22 cellular contexts compared by ENCODE assay signal in the genomic region with DNA sequence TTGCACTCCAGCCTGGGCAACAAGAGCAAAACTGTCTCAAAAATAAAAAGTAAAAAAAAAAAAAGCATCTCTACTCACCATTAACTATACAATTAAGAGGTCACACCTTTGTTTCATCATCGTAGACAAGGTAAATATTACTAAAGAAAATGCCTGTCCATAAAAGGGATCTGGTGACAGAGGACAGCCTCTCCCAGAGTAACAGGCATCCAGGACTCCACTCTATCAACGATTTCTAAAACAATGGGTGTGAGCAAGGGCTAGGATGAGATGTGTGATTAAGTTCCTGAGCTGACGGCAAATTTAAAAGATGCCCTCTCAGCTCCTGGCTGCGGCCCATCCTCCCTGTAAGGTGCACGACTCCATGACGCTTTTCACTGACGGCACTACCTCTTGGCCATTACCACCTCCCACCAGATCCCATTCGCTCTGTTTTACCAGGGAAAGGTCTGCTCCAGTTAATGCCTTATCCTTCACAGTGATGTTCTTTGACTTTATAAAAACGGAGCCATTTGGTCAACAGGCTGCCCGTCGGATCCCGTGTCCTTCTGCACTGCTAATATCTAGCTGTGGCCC. TPM values are rescaled to one million over a fixed set of nuclear protein-coding genes. Genes with fewer than 3 reads are reported as not detected.
DNase-seq lines count a peak whose midpoint lies in the region; ATAC-seq and TF ChIP-seq lines count a peak whose summit lies in the region.
"Had no signal": no experiment of that assay in that cellular context is flagged by ENCODE, and none has a peak within 500 bp of the region (broad histone marks: within the 10 kb centered on the region; RNA-seq: fewer than 3 reads in every experiment).

No MANE protein-coding gene starts in this region.

- H2AFZ ChIP-seq in hepatocyte, result no peak overlapping the region

- peak overlapping the region; percentile 78 for H3K4me3 Mint-ChIP-seq in activated T-cell treated with anti-CD3 and anti-CD28 coated beads, Interleukin-2, amount 50 U/mL, for 24 hours
- peak overlapping the region; percentile 78 for H3K4me3 Mint-ChIP-seq in CD8-positive, alpha-beta T cell
- H3K4me3 Mint-ChIP-seq in T-cell, result peak overlapping the region; percentile 80 to 92 (median 80)
- H3K4me3 Mint-ChIP-seq: HFFc6 had no signal

- no peaks in the 10 kb centered on the region for H3K79me2 ChIP-seq in hepatocyte

- H3K27me3 Mint-ChIP-seq in activated T-cell treated with anti-CD3 and anti-CD28 coated beads, Interleukin-2, amount 50 U/mL, for 24 hours, result peaks cover 32% of the 10 kb centered on the region
- H3K27me3 Mint-ChIP-seq in CD8-positive, alpha-beta T cell (ENCODE audit: low read depth), result peaks cover 20% of the 10 kb centered on the region
- H3K27me3 Mint-ChIP-seq in T-cell, result peaks cover 12% of the 10 kb centered on the region in 2 donors

- CTCF ChIA-PET in CD8-positive, alpha-beta T cell (lab: Charles Lee), result interaction anchor here (1.7 to 1.8 kb wide), 2 partner anchors 11 to 27 kb away, joined by 3 to 6 read pairs; no protein-coding TSS in a partner anchor
- CTCF ChIA-PET in T-cell (lab: Charles Lee), result interaction anchor here in 1 of 2 donors (1.2 kb wide), 1 partner anchor 27 kb away, joined by 4 read pairs; no protein-coding TSS in a partner anchor

- no peaks in the 10 kb centered on the region for H3K9me2 ChIP-seq in hepatocyte (replicated peaks; ENCODE audit: insufficient read depth)

- WGBS in hepatocyte (ENCODE audit: low lambda C conversion rate, missing lambda C conversion rate), result 90% methylated on average over 12 of the region's 12 CpGs

- ATAC-seq in CD8-positive, alpha-beta T cell, result no peak
- ATAC-seq in T-cell (replicated peaks in 1 of 4) (no peak), HG03025 (IDR thresholded peaks at IDR 0.05; ENCODE audit: low FRiP score, unreplicated experiment) (no peak)

- no peaks in the 10 kb centered on the region for H4K20me1 ChIP-seq in hepatocyte (ENCODE audit: insufficient read depth, poor library complexity, severe bottlenecking)

- H3K9me3 ChIP-seq in CD8-positive, alpha-beta T cell (ENCODE audit: low read length), result no peaks in the 10 kb centered on the region
- H3K9me3 ChIP-seq in hepatocyte (ENCODE audit: low read depth), result no peaks in the 10 kb centered on the region

- no peak overlapping the region for H3K4me3 ChIP-seq in CD8-positive, alpha-beta T cell (ENCODE audit: low read depth, low read length)
- no peak overlapping the region for H3K4me3 ChIP-seq in hepatocyte
- H3K4me3 ChIP-seq: MG63 had no signal

- POLR2A ChIA-PET in CD8-positive, alpha-beta T cell (lab: Charles Lee), result interaction anchor here (0.7 to 1.8 kb wide), 2 partner anchors 10 to 41 kb away, joined by 4 to 14 read pairs; no protein-coding TSS in a partner anchor
- POLR2A ChIA-PET in T-cell (lab: Charles Lee), result no interaction called here

- no peak overlapping the region for H3K27ac Mint-ChIP-seq in activated T-cell treated with anti-CD3 and anti-CD28 coated beads, Interleukin-2, amount 50 U/mL, for 24 hours
- no peak overlapping the region for H3K27ac Mint-ChIP-seq in CD8-positive, alpha-beta T cell
- H3K27ac Mint-ChIP-seq in T-cell, result peak overlapping the region; percentile 88 to 95
- H3K27ac Mint-ChIP-seq: HFFc6 had no signal

- no peak for DNase-seq in activated T-cell treated with anti-CD3 and anti-CD28 coated beads, Interleukin-2, amount 50 U/mL, for 24 hours
- DNase-seq in activated T-cell treated with anti-CD3 and anti-CD28 coated beads for 4 hours, result no peak
- no peak for DNase-seq in CD8-positive, alpha-beta T cell
- DNase-seq in T-cell, result no peak
- DNase-seq in hepatocyte (ENCODE audit: low spot score), result no peak
- no peak for DNase-seq in DMS79 (lab: John Stamatoyannopoulos, UW)
- no peak for DNase-seq in cerebellar nuclear complex (lab: John Stamatoyannopoulos, UW)
- DNase-seq: C1 segment of cervical spinal cord, Calu3, DMS79 treated with DMSO at 0.1 percent for 48 hours, HFFc6, KBM-7, MG63, NCI-H1092 treated with DMSO at 0.1 percent for 48 hours, NCI-H1694, NCI-H2171, SIG-M5 had no signal

- H3K4me2 ChIP-seq in hepatocyte, result no peak overlapping the region

- H3K9me3 Mint-ChIP-seq in activated T-cell treated with anti-CD3 and anti-CD28 coated beads, Interleukin-2, amount 50 U/mL, for 24 hours, result no peaks in the 10 kb centered on the region
- peaks cover 7% of the 10 kb centered on the region for H3K9me3 Mint-ChIP-seq in CD8-positive, alpha-beta T cell
- H3K9me3 Mint-ChIP-seq in T-cell, result peaks cover 0 to 23% (median 3%) of the 10 kb centered on the region in 3 donors

- intact Hi-C loops in CD8-positive, alpha-beta T cell (cut with DNase I, micrococcal nuclease), result loop anchor here in 1 of 2 experiments (5.0 kb wide), 1 partner anchor 39 kb away; no protein-coding TSS in a partner anchor

- H3K4me1 ChIP-seq in CD8-positive, alpha-beta T cell (ENCODE audit: insufficient read depth, low read length), result peaks cover 14% of the 10 kb centered on the region
- no peaks in the 10 kb centered on the region for H3K4me1 ChIP-seq in hepatocyte (ENCODE audit: insufficient read depth)

- no peaks in the 10 kb centered on the region for H3K36me3 ChIP-seq in CD8-positive, alpha-beta T cell (ENCODE audit: insufficient read depth, low read length)
- no peaks in the 10 kb centered on the region for H3K36me3 ChIP-seq in hepatocyte (replicated peaks; ENCODE audit: insufficient read depth, low read depth)
- H3K36me3 ChIP-seq: MG63 had no signal

- TF ChIP-seq CTCF in CD8-positive, alpha-beta T cell (IDR thresholded peaks at IDR 0.05), result no peak
- no peak for TF ChIP-seq CTCF in hepatocyte (IDR thresholded peaks at IDR 0.05; ENCODE audit: poor library complexity)

- H3K27ac ChIP-seq in CD8-positive, alpha-beta T cell (ENCODE audit: low read depth, low read length), result no peak overlapping the region
- H3K27ac ChIP-seq in hepatocyte, result peak overlapping the region; percentile 50
- H3K27ac ChIP-seq: HL-60 had no signal

- H3K27me3 ChIP-seq in CD8-positive, alpha-beta T cell (ENCODE audit: insufficient read depth, low read length), result no peaks in the 10 kb centered on the region
- peaks cover 3% of the 10 kb centered on the region for H3K27me3 ChIP-seq in hepatocyte

- no peaks in the 10 kb centered on the region for H3K36me3 Mint-ChIP-seq in activated T-cell treated with anti-CD3 and anti-CD28 coated beads, Interleukin-2, amount 50 U/mL, for 24 hours (ENCODE audit: low read depth)
- H3K36me3 Mint-ChIP-seq in CD8-positive, alpha-beta T cell, result no peaks in the 10 kb centered on the region
- peaks cover 15% of the 10 kb centered on the region for H3K36me3 Mint-ChIP-seq in T-cell

- H3K4me1 Mint-ChIP-seq in activated T-cell treated with anti-CD3 and anti-CD28 coated beads, Interleukin-2, amount 50 U/mL, for 24 hours (ENCODE audit: low read depth), result peaks cover 41% of the 10 kb centered on the region
- H3K4me1 Mint-ChIP-seq in CD8-positive, alpha-beta T cell (ENCODE audit: low read depth), result peaks cover 30% of the 10 kb centered on the region
- H3K4me1 Mint-ChIP-seq in T-cell, result peaks cover 32 to 64% (median 57%) of the 10 kb centered on the region in 3 donors

RNA-seq across cellular contexts. Expression of a gene that starts 2.3 kb away (rescaled TPM):
- under 1 TPM; 0.41 to 0.81 TPM for total RNA-seq in CD8-positive, alpha-beta T cell
- total RNA-seq in T-cell (10 to 100 TPM in 3 of 5 donors, 1 to 10 TPM in 2; 1.4 to 22.7 (median 14.3) TPM), hepatocyte (114 and 129 TPM in 2 replicates)
- 71.0 and 97.2 TPM in 2 replicates for polyA plus RNA-seq in hepatocyte
- total RNA-seq: H1, HFFc6, NCI-H460, RPMI7951 had no signal

Comparison
In these comparisons a context has a peak if more than half of its experiments do, and no peak if none do; other contexts are left out.
1. H3K27ac Mint-ChIP-seq: peak in T-cell (2 of 2); none in activated T-cell treated with anti-CD3 and anti-CD28 coated beads, Interleukin-2, amount 50 U/mL, for 24 hours (single experiment) and CD8-positive, alpha-beta T cell (single experiment).
2. Peak in every context shown above with its lines, with median percentiles within 50 percentile points of each other: H3K4me3 Mint-ChIP-seq.